Comparison of ENCODE assay signal across 8 cellular contexts in the genomic region with DNA sequence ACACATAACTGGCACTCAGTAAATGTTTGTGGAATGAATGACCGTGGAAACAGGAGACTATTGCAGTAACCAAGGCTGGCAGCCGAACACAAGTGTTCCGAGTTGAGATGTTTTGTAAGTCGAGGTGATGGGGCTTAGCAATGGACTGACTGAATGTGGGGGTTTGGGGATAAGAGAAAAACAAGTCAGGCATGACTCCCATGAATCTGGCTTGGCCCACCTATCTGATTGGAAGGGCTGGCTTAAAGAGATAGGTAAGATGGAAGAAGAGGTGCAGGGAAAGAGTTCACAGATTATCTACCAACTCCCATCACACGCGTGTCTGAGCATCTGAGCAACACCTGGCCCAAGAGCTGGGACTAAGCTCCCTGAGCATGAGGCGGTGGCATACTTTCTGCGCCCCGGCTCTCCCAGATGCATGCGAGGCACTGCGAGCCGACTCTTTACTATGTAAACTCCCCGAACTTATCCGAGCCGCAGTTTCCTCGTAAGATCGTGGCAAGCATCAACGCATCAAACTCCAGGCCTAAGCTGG. TPM values are rescaled to one million over a fixed set of nuclear protein-coding genes. Genes with fewer than 3 reads are reported as not detected.
DNase-seq lines count a peak whose midpoint lies in the region; ATAC-seq, FAIRE-seq and TF ChIP-seq lines count a peak whose summit lies in the region.

No MANE protein-coding gene starts in this region.

- H3K36me3 Mint-ChIP-seq in CD4-positive, alpha-beta memory T cell, result peaks cover 3 to 25% of the 10 kb centered on the region in 2 donors
- peaks cover 5% of the 10 kb centered on the region for H3K36me3 Mint-ChIP-seq in neural progenitor cell

- H4K20me1 ChIP-seq in MM.1S (ENCODE audit: insufficient read depth, low read length) (no peaks in the 10 kb centered on the region), neural progenitor cell (ENCODE audit: low read depth) (peaks cover 29% of the 10 kb centered on the region)

- peak overlapping the region; percentile 93 for H3K27ac ChIP-seq in CD4-positive, alpha-beta memory T cell (ENCODE audit: low read depth, low read length)
- H3K27ac ChIP-seq in MM.1S (ENCODE audit: low read length), result peak overlapping the region; percentile 61; the same call in 1 of the 2 replicates
- peak overlapping the region; percentile 81 for H3K27ac ChIP-seq in ectodermal cell (ENCODE audit: insufficient read depth, low read depth, low read length, poor library complexity, severe bottlenecking)
- H3K27ac ChIP-seq in neural progenitor cell, result no peak overlapping the region

- TF ChIP-seq POLR2A in GM12891 (IDR thresholded peaks at IDR 0.05; ENCODE audit: low read depth, low read length), result no peak

- no peak for FAIRE-seq in GM12891 (lab: Jason Lieb, UNC)

- 20 to 21% methylated on average over 18 of the region's 18 CpGs for WGBS in ectodermal cell, 2 experiments

- peaks cover 57% of the 10 kb centered on the region for H3K79me2 ChIP-seq in MM.1S (ENCODE audit: low read length)
- H3K79me2 ChIP-seq in neural progenitor cell (ENCODE audit: low read depth), result peaks cover 44% of the 10 kb centered on the region

- H3K9me2 ChIP-seq in MM.1S (replicated peaks; ENCODE audit: insufficient read depth, low read length), result no peaks in the 10 kb centered on the region

- H3K4me1 ChIP-seq in CD4-positive, alpha-beta memory T cell (ENCODE audit: insufficient read depth, low read length), result peaks cover 30% of the 10 kb centered on the region
- H3K4me1 ChIP-seq in MM.1S (ENCODE audit: low read length), result peaks cover 18% of the 10 kb centered on the region
- peaks cover 12% of the 10 kb centered on the region for H3K4me1 ChIP-seq in ectodermal cell (ENCODE audit: control insufficient read depth, insufficient read depth, low read length)
- peaks cover 6% of the 10 kb centered on the region for H3K4me1 ChIP-seq in neural progenitor cell

- H3K36me3 ChIP-seq in CD4-positive, alpha-beta memory T cell (ENCODE audit: insufficient read depth, low read length), result peaks cover 9% of the 10 kb centered on the region
- H3K36me3 ChIP-seq in MM.1S (replicated peaks; ENCODE audit: insufficient read depth, low read length) (no peaks in the 10 kb centered on the region), ectodermal cell (ENCODE audit: control insufficient read depth, insufficient read depth, low read length) (no peaks in the 10 kb centered on the region), neural progenitor cell (no peaks in the 10 kb centered on the region)

- H2AFZ ChIP-seq in MM.1S (ENCODE audit: low read length), result peak overlapping the region; percentile 83
- H2AFZ ChIP-seq in neural progenitor cell (replicated peaks), result peak overlapping the region; percentile 93

- no peaks in the 10 kb centered on the region for H3K27me3 Mint-ChIP-seq in CD4-positive, alpha-beta memory T cell
- peaks cover 2% of the 10 kb centered on the region for H3K27me3 Mint-ChIP-seq in neural progenitor cell (ENCODE audit: insufficient read depth, low read depth)

- ATAC-seq in GM19328 (IDR thresholded peaks at IDR 0.05; ENCODE audit: unreplicated experiment), result no peak

- no peaks in the 10 kb centered on the region for H3K9me3 ChIP-seq in CD4-positive, alpha-beta memory T cell (ENCODE audit: control insufficient read depth in 1 of 2, low read length in 2 of 2)
- no peaks in the 10 kb centered on the region for H3K9me3 ChIP-seq in MM.1S (replicated peaks; ENCODE audit: insufficient read depth, low read length)
- H3K9me3 ChIP-seq in ectodermal cell (ENCODE audit: control insufficient read depth, low read length), result no peaks in the 10 kb centered on the region
- H3K9me3 ChIP-seq in neural progenitor cell (ENCODE audit: low read depth), result no peaks in the 10 kb centered on the region

- H3K4me2 ChIP-seq in MM.1S (ENCODE audit: low read depth, low read length), result peak overlapping the region; percentile 84
- peak overlapping the region; percentile 83 for H3K4me2 ChIP-seq in neural progenitor cell

- no peaks in the 10 kb centered on the region for H3F3A ChIP-seq in MM.1S (ENCODE audit: insufficient read depth, low read length)
- peaks cover 25% of the 10 kb centered on the region for H3F3A ChIP-seq in neural progenitor cell (ENCODE audit: low read depth)

- H3K27ac Mint-ChIP-seq in CD4-positive, alpha-beta memory T cell, result peak overlapping the region; percentile 97 to 98 (median 97)
- peak overlapping the region; percentile 35 for H3K27ac Mint-ChIP-seq in neural progenitor cell

- H3K9ac ChIP-seq in MM.1S (ENCODE audit: low read length) (peak overlapping the region; percentile 80), neural progenitor cell (peak overlapping the region; percentile 63)

- peaks cover 29 to 66% (median 42%) of the 10 kb centered on the region in 4 donors for H3K4me1 Mint-ChIP-seq in CD4-positive, alpha-beta memory T cell
- H3K4me1 Mint-ChIP-seq in neural progenitor cell, result peaks cover 31% of the 10 kb centered on the region

- DNase-seq in CD4-positive, alpha-beta memory T cell, result no peak
- DNase-seq in MM.1S (peak; percentile 15), neural progenitor cell (ENCODE audit: low spot score) (no peak), HK-2 (ENCODE audit: unreplicated experiment) (no peak), NCI-H748 (lab: John Stamatoyannopoulos, UW; ENCODE audit: unreplicated experiment) (no peak), GM12891 (ENCODE audit: insufficient read length, low spot score) (no peak)

- intact Hi-C loops in CD4-positive, alpha-beta memory T cell (cut with micrococcal nuclease), result loop anchor here (1.0 kb wide), 4 partner anchors 15 to 83 kb away; a partner anchor contains a TSS

- peak overlapping the region; percentile 86 to 95 for H3K4me3 ChIP-seq in CD4-positive, alpha-beta memory T cell (ENCODE audit: low read length in 2 of 2)
- H3K4me3 ChIP-seq in MM.1S (ENCODE audit: low read length) (peak overlapping the region; percentile 91), ectodermal cell (ENCODE audit: insufficient read depth, low read depth, low read length) (peak overlapping the region; percentile 98), neural progenitor cell (peak overlapping the region; percentile 82)

- H3K9me3 Mint-ChIP-seq in CD4-positive, alpha-beta memory T cell, result no peaks in the 10 kb centered on the region
- H3K9me3 Mint-ChIP-seq in neural progenitor cell, result no peaks in the 10 kb centered on the region

- H3K4me3 Mint-ChIP-seq in CD4-positive, alpha-beta memory T cell, result peak overlapping the region; percentile 95 to 98 (median 97)
- H3K4me3 Mint-ChIP-seq in neural progenitor cell, result peak overlapping the region; percentile 98

- H3K27me3 ChIP-seq in CD4-positive, alpha-beta memory T cell (ENCODE audit: insufficient read depth, low read length), result no peaks in the 10 kb centered on the region
- no peaks in the 10 kb centered on the region for H3K27me3 ChIP-seq in MM.1S (replicated peaks; ENCODE audit: insufficient read depth, low read length)
- no peaks in the 10 kb centered on the region for H3K27me3 ChIP-seq in ectodermal cell (ENCODE audit: control insufficient read depth, insufficient read depth, low read length, poor library complexity, severe bottlenecking)
- no peaks in the 10 kb centered on the region for H3K27me3 ChIP-seq in neural progenitor cell

- no peak for TF ChIP-seq CTCF in MM.1S (IDR thresholded peaks at IDR 0.05; ENCODE audit: low read length)
- TF ChIP-seq CTCF in neural progenitor cell (IDR thresholded peaks at IDR 0.05), result no peak

- CTCF ChIA-PET in CD4-positive, alpha-beta memory T cell (lab: Charles Lee; ENCODE audit: partially characterized antibody), result interaction anchor here (0.8 to 2.8 kb wide), 13 partner anchors 9 to 528 kb away, joined by 3 to 17 read pairs (median 4); a partner anchor contains a TSS

- POLR2A ChIA-PET in CD4-positive, alpha-beta memory T cell (lab: Charles Lee; ENCODE audit: partially characterized antibody), result interaction anchor here (0.7 to 4.7 kb wide), 21 partner anchors 11 to 959 kb away, joined by 3 to 130 read pairs (median 5); a partner anchor contains a TSS

TF ChIP-seq in GM12891, 5 proteins besides CTCF, POLR2A, EP300 and RAD21 (continues in another document):
- TF ChIP-seq POU2F2 (IDR thresholded peaks at IDR 0.05; ENCODE audit: low read depth, low read length), result no peak

RNA-seq across cellular contexts. Expression of a gene that starts 0.5 kb away (rescaled TPM):
- 10 to 100 TPM; 42.9 to 43.6 TPM for total RNA-seq in CD4-positive, alpha-beta memory T cell
- 10 to 100 TPM; 38.7 to 63.7 TPM for polyA plus RNA-seq in CD4-positive, alpha-beta memory T cell
- polyA plus RNA-seq in ectodermal cell (2013, experiment 1 of 4), result 31.6 TPM
- polyA plus RNA-seq in ectodermal cell (2013, experiment 2 of 4), result 34.9 TPM
- 37.0 TPM for polyA plus RNA-seq in ectodermal cell (2013, experiment 3 of 4)
- polyA plus RNA-seq in ectodermal cell (2013, experiment 4 of 4), result 41.0 TPM
- 25.7 and 68.2 TPM in 2 replicates for total RNA-seq in neural progenitor cell (ENCODE audit: low replicate concordance)
- 29.8 TPM for polyA plus RNA-seq in GM12891 (2012; ENCODE audit: low read depth, missing spikeins)

RNA-seq across cellular contexts. Expression of a gene that starts 0.8 kb away (rescaled TPM):
- 10 to 100 TPM; 26.2 to 32.1 TPM for total RNA-seq in CD4-positive, alpha-beta memory T cell
- polyA plus RNA-seq in CD4-positive, alpha-beta memory T cell, result 10 to 100 TPM in 1 of 2 donors, 1 to 10 TPM in 1; 4.1 to 16.1 TPM
- 35.0 TPM for polyA plus RNA-seq in ectodermal cell (2013, experiment 1 of 4)
- polyA plus RNA-seq in ectodermal cell (2013, experiment 2 of 4), result 31.8 TPM
- 23.3 TPM for polyA plus RNA-seq in ectodermal cell (2013, experiment 3 of 4)
- polyA plus RNA-seq in ectodermal cell (2013, experiment 4 of 4), result 29.1 TPM
- 13.7 and 18.6 TPM in 2 replicates for total RNA-seq in neural progenitor cell (ENCODE audit: low replicate concordance)
- 6.4 TPM for polyA plus RNA-seq in GM12891 (2012; ENCODE audit: low read depth, missing spikeins)

RNA-seq across cellular contexts. Expression of a gene that starts 15.7 kb away (rescaled TPM):
- total RNA-seq in CD4-positive, alpha-beta memory T cell, result 1 to 10 TPM; 2.4 to 2.6 TPM
- 1 to 10 TPM; 5.5 to 6.2 TPM for polyA plus RNA-seq in CD4-positive, alpha-beta memory T cell
- 95.3 TPM for polyA plus RNA-seq in ectodermal cell (2013, experiment 1 of 4)
- 120 TPM for polyA plus RNA-seq in ectodermal cell (2013, experiment 2 of 4)
- polyA plus RNA-seq in ectodermal cell (2013, experiment 3 of 4), result 82.9 TPM
- 88.6 TPM for polyA plus RNA-seq in ectodermal cell (2013, experiment 4 of 4)
- total RNA-seq in neural progenitor cell (ENCODE audit: low replicate concordance), result 126 and 136 TPM in 2 replicates
- 29.4 TPM for polyA plus RNA-seq in GM12891 (2012; ENCODE audit: low read depth, missing spikeins)

RNA-seq across cellular contexts. Expression of a gene that starts 22.6 kb away (rescaled TPM):
- total RNA-seq in CD4-positive, alpha-beta memory T cell, result 10 to 100 TPM; 27.8 to 28.7 TPM
- polyA plus RNA-seq in CD4-positive, alpha-beta memory T cell, result 100 to 1,000 TPM in 1 of 2 donors, 10 to 100 TPM in 1; 67.8 to 125 TPM
- polyA plus RNA-seq in ectodermal cell (2013, experiment 1 of 4), result 68.8 TPM
- 73.8 TPM for polyA plus RNA-seq in ectodermal cell (2013, experiment 2 of 4)
- polyA plus RNA-seq in ectodermal cell (2013, experiment 3 of 4), result 50.7 TPM
- polyA plus RNA-seq in ectodermal cell (2013, experiment 4 of 4), result 61.0 TPM
- 44.6 and 65.0 TPM in 2 replicates for total RNA-seq in neural progenitor cell (ENCODE audit: low replicate concordance)
- polyA plus RNA-seq in GM12891 (2012; ENCODE audit: low read depth, missing spikeins), result 78.8 TPM

RNA-seq across cellular contexts. Expression of a gene that starts 30.3 kb away (rescaled TPM):
- not detected for total RNA-seq in CD4-positive, alpha-beta memory T cell
- not detected for polyA plus RNA-seq in CD4-positive, alpha-beta memory T cell
- polyA plus RNA-seq in ectodermal cell (2013, experiment 1 of 4), result not detected
- not detected for polyA plus RNA-seq in ectodermal cell (2013, experiment 2 of 4)
- not detected for polyA plus RNA-seq in ectodermal cell (2013, experiment 3 of 4)
- polyA plus RNA-seq in ectodermal cell (2013, experiment 4 of 4), result not detected
- not detected in 2 replicates for total RNA-seq in neural progenitor cell (ENCODE audit: low replicate concordance)
- not detected for polyA plus RNA-seq in GM12891 (2012; ENCODE audit: low read depth, missing spikeins)

Comparison
In these comparisons a context has a peak if more than half of its experiments do, and no peak if none do; other contexts are left out.
1. RNA of a gene that starts 15.7 kb away (total RNA-seq): 126 to 136 TPM in neural progenitor cell; 2.4 to 2.6 TPM in CD4-positive, alpha-beta memory T cell; every median in the first group is over 10 times any median in the second.
2. Peak in every context shown above with its lines, with median percentiles within 50 percentile points of each other: H3K4me3 ChIP-seq.